ENCODE assay signal across 12 cellular contexts in genomic region chr22:27438271-27438980, GRCh38.
DNase-seq lines count a peak whose midpoint lies in the region; ATAC-seq, FAIRE-seq and TF ChIP-seq lines count a peak whose summit lies in the region.
"Had no signal": no experiment of that assay in that cellular context is flagged by ENCODE, and none has a peak within 500 bp of the region (broad histone marks: within the 10 kb centered on the region; RNA-seq: fewer than 3 reads in every experiment).

No MANE protein-coding gene starts in this region.

- H3K36me3 Mint-ChIP-seq in astrocyte (ENCODE audit: low read depth, unreplicated experiment) = no peaks in the 10 kb centered on the region
- H3K36me3 Mint-ChIP-seq in activated CD8-positive, alpha-beta memory T cell treated with anti-CD3 and anti-CD28 coated beads, Interleukin-2, amount 10 ng/mL, durations not matched to agents 7 days and 5 days = no peaks in the 10 kb centered on the region
- H3K36me3 Mint-ChIP-seq: CD8-positive, alpha-beta T cell had no signal

- no peak for ATAC-seq in activated CD8-positive, alpha-beta memory T cell treated with anti-CD3 and anti-CD28 coated beads, Interleukin-2, amount 10 ng/mL, durations not matched to agents 7 days and 5 days
- ATAC-seq: activated naive CD8-positive, alpha-beta T cell treated with anti-CD3 and anti-CD28 coated beads, Interleukin-2, amount 50 U/mL, for 24 hours; CD8-positive, alpha-beta T cell had no signal

- FAIRE-seq in astrocyte (lab: Jason Lieb, UNC) = no peak
- FAIRE-seq in H54 (lab: Jason Lieb, UNC) = no peak
- FAIRE-seq: TTC549 had no signal

- peak overlapping the region; percentile 45 for H3K4me2 ChIP-seq in astrocyte (ENCODE audit: low read length)

- H3K27me3 Mint-ChIP-seq in astrocyte (ENCODE audit: low read depth, unreplicated experiment) = peaks cover 11% of the 10 kb centered on the region
- H3K27me3 Mint-ChIP-seq in activated CD8-positive, alpha-beta memory T cell treated with anti-CD3 and anti-CD28 coated beads, Interleukin-2, amount 10 ng/mL, durations not matched to agents 7 days and 5 days = no peaks in the 10 kb centered on the region

- peak overlapping the region; percentile 1 to 12 for H3K4me3 ChIP-seq in right atrium auricular region
- H3K4me3 ChIP-seq in left ventricle myocardium inferior = no peak overlapping the region
- H3K4me3 ChIP-seq in astrocyte (ENCODE audit: insufficient read depth, low read depth, low read length) = no peak overlapping the region

- H3K79me2 ChIP-seq in astrocyte (ENCODE audit: insufficient read depth, low read length) = no peaks in the 10 kb centered on the region

- DNase-seq in right atrium auricular region (ENCODE audit: low spot score) (no peak), left ventricle myocardium inferior (no peak), astrocyte (ENCODE audit: low read depth) (no peak), middle frontal gyrus (ENCODE audit: extremely low spot score, low spot score) (peak; percentile 9), cortex of kidney (lab: John Stamatoyannopoulos, UW) (no peak), H54 (ENCODE audit: insufficient read length, low spot score) (no peak), GM19240 (ENCODE audit: insufficient read length, low spot score) (no peak)
- no peak for DNase-seq in activated CD8-positive, alpha-beta memory T cell treated with anti-CD3 and anti-CD28 coated beads, Interleukin-2, amount 10 ng/mL, durations not matched to agents 7 days and 5 days
- DNase-seq: activated naive CD8-positive, alpha-beta T cell treated with anti-CD3 and anti-CD28 coated beads, Interleukin-2, amount 50 U/mL, for 24 hours; CD8-positive, alpha-beta T cell; NCI-H1436 treated with DMSO at 0.1 percent for 48 hours had no signal

- H2AFZ ChIP-seq in astrocyte (ENCODE audit: low read depth, low read length) = peak overlapping the region; percentile 26

- intact Hi-C loops in left ventricle myocardium inferior (cut with micrococcal nuclease) = no loop called here

- no peak overlapping the region for H3K4me3 Mint-ChIP-seq in astrocyte (ENCODE audit: unreplicated experiment)
- no peak overlapping the region for H3K4me3 Mint-ChIP-seq in activated CD8-positive, alpha-beta memory T cell treated with anti-CD3 and anti-CD28 coated beads, Interleukin-2, amount 10 ng/mL, durations not matched to agents 7 days and 5 days
- H3K4me3 Mint-ChIP-seq: activated naive CD8-positive, alpha-beta T cell treated with anti-CD3 and anti-CD28 coated beads, Interleukin-2, amount 50 U/mL, for 24 hours; CD8-positive, alpha-beta T cell had no signal

- H3K9me3 ChIP-seq in right atrium auricular region (no peaks in the 10 kb centered on the region), left ventricle myocardium inferior (replicated peaks) (no peaks in the 10 kb centered on the region), astrocyte (ENCODE audit: insufficient read depth, low read depth, low read length) (no peaks in the 10 kb centered on the region)

- H3K27ac ChIP-seq in right atrium auricular region (peak overlapping the region in 1 of 2 donors; percentile 29), left ventricle myocardium inferior (replicated peaks) (no peak overlapping the region), astrocyte (ENCODE audit: low read depth, low read length) (no peak overlapping the region)

- H3K27ac Mint-ChIP-seq in astrocyte (ENCODE audit: unreplicated experiment) = no peak overlapping the region
- H3K27ac Mint-ChIP-seq in activated CD8-positive, alpha-beta memory T cell treated with anti-CD3 and anti-CD28 coated beads, Interleukin-2, amount 10 ng/mL, durations not matched to agents 7 days and 5 days = no peak overlapping the region
- H3K27ac Mint-ChIP-seq: activated naive CD8-positive, alpha-beta T cell treated with anti-CD3 and anti-CD28 coated beads, Interleukin-2, amount 50 U/mL, for 24 hours; CD8-positive, alpha-beta T cell had no signal

- TF ChIP-seq CTCF in right atrium auricular region (IDR thresholded peaks at IDR 0.05) (no peak), left ventricle myocardium inferior (IDR thresholded peaks at IDR 0.05; ENCODE audit: borderline replicate concordance) (no peak), astrocyte (IDR thresholded peaks at IDR 0.05; ENCODE audit: insufficient read depth, low read depth, low read length) (no peak)

- H3K4me1 Mint-ChIP-seq in astrocyte (ENCODE audit: low read depth, unreplicated experiment) = peaks cover 7% of the 10 kb centered on the region
- no peaks in the 10 kb centered on the region for H3K4me1 Mint-ChIP-seq in activated CD8-positive, alpha-beta memory T cell treated with anti-CD3 and anti-CD28 coated beads, Interleukin-2, amount 10 ng/mL, durations not matched to agents 7 days and 5 days
- H3K4me1 Mint-ChIP-seq: activated naive CD8-positive, alpha-beta T cell treated with anti-CD3 and anti-CD28 coated beads, Interleukin-2, amount 50 U/mL, for 24 hours had no signal

- no peak for TF ChIP-seq POLR2A in H54 (IDR thresholded peaks at IDR 0.05; ENCODE audit: low read depth, low read length)

- H3K4me1 ChIP-seq in right atrium auricular region = peaks cover 0 to 16% of the 10 kb centered on the region in 2 donors
- peaks cover 27% of the 10 kb centered on the region for H3K4me1 ChIP-seq in left ventricle myocardium inferior
- H3K4me1 ChIP-seq in astrocyte (ENCODE audit: insufficient read depth, low read length) = peaks cover 17% of the 10 kb centered on the region

- H3K36me3 ChIP-seq in right atrium auricular region (no peaks in the 10 kb centered on the region), left ventricle myocardium inferior (no peaks in the 10 kb centered on the region), astrocyte (ENCODE audit: insufficient read depth, low read length) (no peaks in the 10 kb centered on the region)

- H3K27me3 ChIP-seq in right atrium auricular region (no peaks in the 10 kb centered on the region), left ventricle myocardium inferior (ENCODE audit: low read depth) (peaks cover 96% of the 10 kb centered on the region), astrocyte (ENCODE audit: insufficient read depth, low read length) (peaks cover 17% of the 10 kb centered on the region)

- H4K20me1 ChIP-seq in astrocyte (ENCODE audit: insufficient read depth, low read length) = no peaks in the 10 kb centered on the region

- no peak overlapping the region for H3K9ac ChIP-seq in astrocyte (ENCODE audit: low read length)

- no peaks in the 10 kb centered on the region for H3K9me3 Mint-ChIP-seq in astrocyte (ENCODE audit: unreplicated experiment)
- H3K9me3 Mint-ChIP-seq in activated CD8-positive, alpha-beta memory T cell treated with anti-CD3 and anti-CD28 coated beads, Interleukin-2, amount 10 ng/mL, durations not matched to agents 7 days and 5 days (ENCODE audit: low read depth) = no peaks in the 10 kb centered on the region
- H3K9me3 Mint-ChIP-seq: activated naive CD8-positive, alpha-beta T cell treated with anti-CD3 and anti-CD28 coated beads, Interleukin-2, amount 50 U/mL, for 24 hours; CD8-positive, alpha-beta T cell had no signal

- CTCF ChIA-PET in activated CD8-positive, alpha-beta memory T cell treated with anti-CD3 and anti-CD28 coated beads, Interleukin-2, amount 10 ng/mL, durations not matched to agents 7 days and 5 days (lab: Charles Lee) = no interaction called here

Comparison
In these comparisons a context has a peak if more than half of its experiments do, and no peak if none do; other contexts are left out.
1. H3K4me3 ChIP-seq: peak in right atrium auricular region (2 of 2); none in left ventricle myocardium inferior (single experiment) and astrocyte (single experiment).